Comparison of ENCODE assay signal across 24 cellular contexts in genomic region chr15:83650831-83651230, GRCh38. TPM values are rescaled to one million over a fixed set of nuclear protein-coding genes. Genes with fewer than 3 reads are reported as not detected.
DNase-seq lines count a peak whose midpoint lies in the region; ATAC-seq and TF ChIP-seq lines count a peak whose summit lies in the region.
"Had no signal": no experiment of that assay in that cellular context is flagged by ENCODE, and none has a peak within 500 bp of the region (broad histone marks: within the 10 kb centered on the region; RNA-seq: fewer than 3 reads in every experiment).

No MANE protein-coding gene starts in this region.

- no peaks in the 10 kb centered on the region for H3K9me1 ChIP-seq in IMR-90 (ENCODE audit: insufficient read depth, low read length)

- H3K56ac ChIP-seq in IMR-90 (ENCODE audit: extremely low read depth, insufficient read depth, low read length) (no peak overlapping the region), mesendoderm (ENCODE audit: low read length) (no peak overlapping the region)

- H3K36me3 ChIP-seq in GM23338 (ENCODE audit: insufficient read depth) = no peaks in the 10 kb centered on the region; the same call in 1 of the 2 replicates
- no peaks in the 10 kb centered on the region for H3K36me3 ChIP-seq in IMR-90 (ENCODE audit: control insufficient read depth, insufficient read depth, low read length)
- no peaks in the 10 kb centered on the region for H3K36me3 ChIP-seq in SK-N-MC (ENCODE audit: insufficient read depth, low read length)
- no peaks in the 10 kb centered on the region for H3K36me3 ChIP-seq in mesendoderm (ENCODE audit: control insufficient read depth, insufficient read depth, low read length)
- H3K36me3 ChIP-seq: BE2C, BLaER1 had no signal

- no peak overlapping the region for H2AFZ ChIP-seq in GM23338
- H2AFZ ChIP-seq in IMR-90 (replicated peaks; ENCODE audit: low read length, poor library complexity) = no peak overlapping the region

- H3K27ac ChIP-seq in GM23338 (ENCODE audit: low read depth) = no peak overlapping the region
- no peak overlapping the region for H3K27ac ChIP-seq in IMR-90 (ENCODE audit: insufficient read depth, low read length)
- no peak overlapping the region for H3K27ac ChIP-seq in SK-N-MC
- no peak overlapping the region for H3K27ac ChIP-seq in mesendoderm (ENCODE audit: low read depth, low read length)
- H3K27ac ChIP-seq: BLaER1 had no signal

- H3K9me3 ChIP-seq in IMR-90 (ENCODE audit: control insufficient read depth, insufficient read depth, low read length) (peaks cover 12% of the 10 kb centered on the region), SK-N-MC (ENCODE audit: low read depth, low read length) (no peaks in the 10 kb centered on the region)

- TF ChIP-seq CTCF in GM23338 (conservative IDR thresholded peaks at IDR 0.05; ENCODE audit: low read depth in 2 of 2) (no peak), IMR-90 (conservative IDR thresholded peaks at IDR 0.05; ENCODE audit: low read depth, low read length) (no peak)

- ATAC-seq in GM23338 (no peak), IMR-90 (ENCODE audit: low read depth) (no peak), GM21381 (IDR thresholded peaks at IDR 0.05; ENCODE audit: unreplicated experiment) (no peak), GM18909 (IDR thresholded peaks at IDR 0.05; ENCODE audit: poor library complexity, unreplicated experiment) (no peak)
- ATAC-seq: GM12878 had no signal

- no peak overlapping the region for H2AK5ac ChIP-seq in IMR-90 (ENCODE audit: low read depth, low read length)
- no peak overlapping the region for H2AK5ac ChIP-seq in mesendoderm (ENCODE audit: low read length)

- peaks cover 35% of the 10 kb centered on the region for H3K27me3 Mint-ChIP-seq in GM23338 (ENCODE audit: insufficient read depth, low read depth, poor library complexity)

- BruUV-seq in IMR-90 (replicated peaks; lab: Mats Ljungman, UMichigan) = no TSS peak

- no peak overlapping the region for H3K14ac ChIP-seq in IMR-90 (replicated peaks; ENCODE audit: low read depth, low read length)

- no peak overlapping the region for H3K27ac Mint-ChIP-seq in GM23338
- H3K27ac Mint-ChIP-seq: CD14-positive monocyte; CD4-positive, alpha-beta memory T cell; CD4-positive, CD25-positive, alpha-beta regulatory T cell; CD8-positive, alpha-beta memory T cell had no signal

- H4K91ac ChIP-seq in IMR-90 (ENCODE audit: insufficient read depth, low read depth, low read length) = no peak overlapping the region

- 0 out of 2 replicates have a peak, but pooled peaks cover 4% of the 10 kb centered on the region for H3F3A ChIP-seq in GM23338 (replicated peaks; ENCODE audit: low read depth)

- H4K5ac ChIP-seq in IMR-90 (ENCODE audit: low read depth, low read length) = no peak overlapping the region
- H4K5ac ChIP-seq in mesendoderm (ENCODE audit: low read length) = no peak overlapping the region

- H3K4me3 ChIP-seq in GM23338 (no peak overlapping the region), IMR-90 (ENCODE audit: insufficient read depth, low read depth, low read length) (no peak overlapping the region), SK-N-MC (no peak overlapping the region), mesendoderm (ENCODE audit: low read length) (no peak overlapping the region)
- H3K4me3 ChIP-seq: BLaER1, GM12878 had no signal

- H3K27me3 ChIP-seq in GM23338 (ENCODE audit: insufficient read depth) (peaks cover 41% of the 10 kb centered on the region), IMR-90 (ENCODE audit: control insufficient read depth, insufficient read depth, low read length) (peaks cover 18% of the 10 kb centered on the region; the same call in 1 of the 2 replicates), mesendoderm (ENCODE audit: insufficient read depth, low read length, poor library complexity) (peaks cover 4% of the 10 kb centered on the region)
- H3K27me3 ChIP-seq: BLaER1 had no signal

- no CpG with 5 or more reads among the region's 2 CpGs for whole genome bisulfite sequencing in IMR-90 (ENCODE audit: extremely low coverage in 2 of 2, insufficient read length in 1 of 2), 2 experiments
- WGBS in mesendoderm (ENCODE audit: extremely low coverage, insufficient coverage, low lambda C conversion rate) = no CpG with 5 or more reads among the region's 2 CpGs

- DNase-seq in GM23338 (ENCODE audit: low spot score) (no peak), IMR-90 (no peak), SK-N-MC (ENCODE audit: low read depth, low spot score) (peak; percentile 16), mesendoderm (peak; percentile 27), dedifferentiated amniotic fluid mesenchymal stem cell (ENCODE audit: extremely low spot score) (no peak), NCI-H2227 treated with DMSO at 0.1 percent for 48 hours (lab: John Stamatoyannopoulos, UW) (no peak)
- DNase-seq: 8988T; BE2C; C1 segment of cervical spinal cord; CD4-positive, alpha-beta memory T cell; CD4-positive, CD25-positive, alpha-beta regulatory T cell; CD8-positive, alpha-beta memory T cell; COR-L47; DMS 273 treated with DMSO at 0.1 percent for 48 hours; DMS153; DMS79; DND-41; EL; GDM1 had no signal

- no peak for TF ChIP-seq POLR2A in IMR-90 (IDR thresholded peaks at IDR 0.05; ENCODE audit: low read depth, low read length)

- intact Hi-C loops in IMR-90 (cut with micrococcal nuclease) = no loop called here

- H3K9me3 Mint-ChIP-seq in GM23338 = no peaks in the 10 kb centered on the region

- no peak overlapping the region for H3K4me3 Mint-ChIP-seq in GM23338
- H3K4me3 Mint-ChIP-seq: CD14-positive monocyte; CD4-positive, alpha-beta memory T cell; CD4-positive, CD25-positive, alpha-beta regulatory T cell; CD8-positive, alpha-beta memory T cell had no signal

- no peak overlapping the region for H3K4ac ChIP-seq in IMR-90 (ENCODE audit: low read depth, low read length)
- no peak overlapping the region for H3K4ac ChIP-seq in mesendoderm (ENCODE audit: low read depth, low read length)

- no peaks in the 10 kb centered on the region; the same call in 2 of the 3 replicates for H3K36me3 Mint-ChIP-seq in GM23338 (ENCODE audit: low read depth)
- H3K36me3 Mint-ChIP-seq: CD14-positive monocyte; CD4-positive, alpha-beta memory T cell; CD4-positive, CD25-positive, alpha-beta regulatory T cell; CD8-positive, alpha-beta memory T cell had no signal

- H2AK9ac ChIP-seq in IMR-90 (replicated peaks; ENCODE audit: low read depth, low read length, poor library complexity) = peak overlapping the region; percentile 50

- peaks cover 19% of the 10 kb centered on the region for H3K4me1 Mint-ChIP-seq in GM23338
- H3K4me1 Mint-ChIP-seq: CD14-positive monocyte; CD4-positive, alpha-beta memory T cell; CD4-positive, CD25-positive, alpha-beta regulatory T cell; CD8-positive, alpha-beta memory T cell had no signal

- no peak overlapping the region for H2BK20ac ChIP-seq in IMR-90 (ENCODE audit: low read depth, low read length)

- H3K9ac ChIP-seq in IMR-90 (ENCODE audit: low read depth, low read length) = no peak overlapping the region
- H3K9ac ChIP-seq in SK-N-MC (ENCODE audit: insufficient read length) = no peak overlapping the region
- H3K9ac ChIP-seq in mesendoderm (ENCODE audit: low read length) = no peak overlapping the region
- H3K9ac ChIP-seq: BLaER1 had no signal

- in situ Hi-C loops in IMR-90 (cut with MboI; ENCODE audit: low sequenced_read_pairs) = no loop called here

- H3K4me2 ChIP-seq in GM23338 (0 out of 2 replicates have a peak overlapping the region, but pooled peaks have one; percentile 20), IMR-90 (ENCODE audit: low read depth, low read length) (no peak overlapping the region), mesendoderm (ENCODE audit: low read length) (no peak overlapping the region)
- H3K4me2 ChIP-seq: BLaER1 had no signal

- POLR2A ChIA-PET in IMR-90 (lab: Charles Lee; ENCODE audit: unreplicated experiment) = no interaction called here

- H4K20me1 ChIP-seq in GM23338 (replicated peaks; ENCODE audit: insufficient read depth) = no peaks in the 10 kb centered on the region
- H4K20me1 ChIP-seq in IMR-90 (ENCODE audit: insufficient read depth, low read length) = no peaks in the 10 kb centered on the region
- H4K20me1 ChIP-seq: BLaER1 had no signal

- H3K9me2 ChIP-seq in GM23338 (ENCODE audit: insufficient read depth) = 0 out of 2 replicates have a peak, but pooled peaks cover 7% of the 10 kb centered on the region

- no peaks in the 10 kb centered on the region for H3K79me2 ChIP-seq in GM23338 (replicated peaks; ENCODE audit: insufficient read depth)
- H3K79me2 ChIP-seq in mesendoderm (ENCODE audit: control insufficient read depth, insufficient read depth, low read length) = no peaks in the 10 kb centered on the region

- H3K18ac ChIP-seq in IMR-90 (ENCODE audit: low read depth, low read length) (no peak overlapping the region), mesendoderm (ENCODE audit: low read length) (no peak overlapping the region)

- CTCF ChIA-PET in IMR-90 (lab: Yijun Ruan, JAX) = no interaction called here

- dilution Hi-C loops in IMR-90 (cut with HindIII; ENCODE audit: low sequenced_read_pairs, unreplicated experiment) = no loop called here

- TF ChIP-seq RAD21 in IMR-90 (IDR thresholded peaks at IDR 0.05; ENCODE audit: low read length) = no peak

- H2BK5ac ChIP-seq in IMR-90 (ENCODE audit: low read depth, low read length, poor library complexity, severe bottlenecking) (no peak overlapping the region), mesendoderm (ENCODE audit: low read length) (no peak overlapping the region)

- H2BK15ac ChIP-seq in IMR-90 (ENCODE audit: low read depth, low read length) (no peak overlapping the region), mesendoderm (replicated peaks; ENCODE audit: low read depth) (no peak overlapping the region)

- no peak overlapping the region for H3K23ac ChIP-seq in IMR-90 (ENCODE audit: low read depth, low read length)
- no peak overlapping the region for H3K23ac ChIP-seq in mesendoderm (ENCODE audit: low read length)

- peaks cover 4% of the 10 kb centered on the region; the same call in 1 of the 2 replicates for H3K4me1 ChIP-seq in GM23338 (ENCODE audit: insufficient read depth)
- H3K4me1 ChIP-seq in IMR-90 (ENCODE audit: control insufficient read depth, insufficient read depth, low read length) = no peaks in the 10 kb centered on the region
- peaks cover 2% of the 10 kb centered on the region for H3K4me1 ChIP-seq in mesendoderm (ENCODE audit: control insufficient read depth, low read depth, low read length)
- H3K4me1 ChIP-seq: BE2C had no signal

- H2BK120ac ChIP-seq in IMR-90 (ENCODE audit: low read depth, low read length) = no peak overlapping the region
- H2BK120ac ChIP-seq in mesendoderm (ENCODE audit: low read depth, low read length) = no peak overlapping the region

- no peaks in the 10 kb centered on the region for H3K79me1 ChIP-seq in IMR-90 (ENCODE audit: low read depth in 1 of 2, low read length in 2 of 2)
- no peaks in the 10 kb centered on the region for H3K79me1 ChIP-seq in mesendoderm (ENCODE audit: low read length)

- H4K8ac ChIP-seq in IMR-90 (ENCODE audit: low read depth in 2 of 2, low read length in 2 of 2) (no peak overlapping the region), mesendoderm (ENCODE audit: low read depth, low read length) (no peak overlapping the region)

RNA-seq across cellular contexts. Expression of gene ADAMTSL3, which starts 3.1 kb away (rescaled TPM):
- total RNA-seq in GM23338 (2014; rRNA removed; shearing (Covaris generic)) = 0.35 and 0.87 TPM in 2 replicates
- 0.61 and 0.92 TPM in 2 replicates for polyA plus RNA-seq in GM23338 (2016; fragmentation: Nextera tagmentation; extraction: Ambion mirVana)
- total RNA-seq in IMR-90 (2012; rRNA removed) = under 0.01 TPM in 1 of 2 replicates, not detected in the other
- 0.02 TPM in 1 of 2 replicates, not detected in the other for polyA plus RNA-seq in IMR-90 (2012; rRNA removed)
- 0.01 TPM in 1 of 2 replicates, not detected in the other for polyA plus RNA-seq in IMR-90 (2012; cell fraction: cytosol; rRNA removed)
- 0.01 TPM in 1 of 2 replicates, not detected in the other for polyA plus RNA-seq in IMR-90 (2012; cell fraction: nucleus; rRNA removed; ENCODE audit: low replicate concordance)
- polyA plus RNA-seq in mesendoderm (2013, experiment 1 of 2) = 0.38 TPM
- polyA plus RNA-seq in mesendoderm (2013, experiment 2 of 2) = 0.49 TPM
- total RNA-seq: CD4-positive, alpha-beta memory T cell; CD4-positive, CD25-positive, alpha-beta regulatory T cell; CD8-positive, alpha-beta memory T cell had no signal
- polyA plus RNA-seq: CD14-positive monocyte; CD4-positive, alpha-beta memory T cell; CD4-positive, CD25-positive, alpha-beta regulatory T cell; CD8-positive, alpha-beta memory T cell had no signal

Comparison
In these comparisons a context has a peak if more than half of its experiments do, and no peak if none do; other contexts are left out.
1. DNase-seq: peak in SK-N-MC (single experiment) and mesendoderm (single experiment); none in GM23338 (single experiment), IMR-90 (single experiment), dedifferentiated amniotic fluid mesenchymal stem cell (single experiment) and NCI-H2227 treated with DMSO at 0.1 percent for 48 hours (single experiment).